22 cellular contexts compared by ENCODE assay signal in the genomic region with DNA sequence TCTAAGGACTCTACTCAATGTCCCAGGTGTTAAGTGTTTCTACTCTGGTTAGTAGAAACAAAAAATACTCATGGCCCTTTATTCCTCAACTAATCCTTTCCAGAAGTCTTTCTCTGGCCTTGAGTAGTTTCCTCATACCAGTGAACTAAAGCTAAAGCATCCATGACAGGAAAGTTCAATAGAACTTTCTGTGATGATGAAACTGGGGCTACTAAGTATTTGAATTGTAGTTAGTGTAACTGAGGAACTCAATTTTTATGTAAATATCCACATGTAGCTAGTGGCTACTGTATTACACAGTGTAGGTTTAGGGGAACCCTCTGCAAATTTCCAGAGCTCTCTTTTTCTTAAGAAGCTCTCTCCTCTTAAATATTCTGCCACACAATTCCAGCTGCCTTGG.
"Had no signal": no experiment of that assay in that cellular context is flagged by ENCODE, and none has a peak within 500 bp of the region (broad histone marks: within the 10 kb centered on the region; RNA-seq: fewer than 3 reads in every experiment).

No MANE protein-coding gene starts in this region.

- H3K36me3 ChIP-seq: cardiac muscle cell, gastrocnemius medialis, neural progenitor cell, thoracic aorta had no signal

- H3K4me3 Mint-ChIP-seq: activated CD4-positive, alpha-beta memory T cell treated with anti-CD3 and anti-CD28 coated beads for 36 hours; activated naive CD4-positive, alpha-beta T cell treated with anti-CD3 and anti-CD28 coated beads, Interleukin-2, amount 10 ng/mL, durations not matched to agents 7 days and 5 days; activated T-cell treated with anti-CD3 and anti-CD28 coated beads, Interleukin-2, amount 50 U/mL, for 72 hours; naive B cell; neural progenitor cell; T-helper 1 cell treated with Interleukin-12 subunit alpha and Interleukin-12 subunit beta and Interleukin-4 antibody, amounts not matched to agents 30 μg/mL and 1 μg/mL, for 36 hours; type B pancreatic cell had no signal

- H3K4me1 Mint-ChIP-seq: activated naive CD4-positive, alpha-beta T cell treated with anti-CD3 and anti-CD28 coated beads, Interleukin-2, amount 10 ng/mL, durations not matched to agents 7 days and 5 days; neural progenitor cell had no signal

- H3K27ac ChIP-seq: cardiac muscle cell, gastrocnemius medialis, lower lobe of right lung, neural progenitor cell, thoracic aorta had no signal

- H3K4me2 ChIP-seq: neural progenitor cell had no signal

- H2AFZ ChIP-seq: neural progenitor cell had no signal

- H3K27me3 ChIP-seq: body of pancreas, cardiac muscle cell, gastrocnemius medialis, neural progenitor cell had no signal

- H3K4me1 ChIP-seq: lower lobe of right lung, neural progenitor cell had no signal

- H3K9me3 ChIP-seq: body of pancreas, gastrocnemius medialis had no signal

- FAIRE-seq: keratinocyte had no signal

- H3K4me3 ChIP-seq: body of pancreas, cardiac muscle cell, gastrocnemius medialis, lower lobe of right lung, neural progenitor cell, thoracic aorta had no signal

- DNase-seq: activated CD4-positive, alpha-beta memory T cell treated with anti-CD3 and anti-CD28 coated beads for 36 hours; activated CD4-positive, alpha-beta T cell treated with anti-CD3 and anti-CD28 coated beads for 48 hours; activated effector memory CD4-positive, alpha-beta T cell treated with anti-CD3 and anti-CD28 coated beads, Interleukin-2, amount 50 U/mL, for 16 hours; activated naive CD4-positive, alpha-beta T cell treated with anti-CD3 and anti-CD28 coated beads, Interleukin-2, amount 10 ng/mL, durations not matched to agents 7 days and 5 days; activated T-cell treated with anti-CD3 and anti-CD28 coated beads, Interleukin-2, amount 50 U/mL, for 72 hours; anterior cingulate cortex; body of pancreas; gastrocnemius medialis; hypothalamus; lower lobe of right lung; naive B cell; posterior cingulate gyrus; retina; stimulated activated CD4-positive, alpha-beta T cell treated with anti-CD3 and anti-CD28 coated beads, Interleukin-2, amount 100 ng/mL, for 48 hours; stimulated activated CD8-positive, alpha-beta memory T cell treated with anti-CD3 and anti-CD28 coated beads, Interleukin-4, amount 100 ng/mL, for 48 hours; stimulated activated naive CD4-positive, alpha-beta T cell treated with Interleukin-2 at 50 U/mL for 16 hours had no signal

- H3K27ac Mint-ChIP-seq: activated CD4-positive, alpha-beta memory T cell treated with anti-CD3 and anti-CD28 coated beads for 36 hours; activated naive CD4-positive, alpha-beta T cell treated with anti-CD3 and anti-CD28 coated beads, Interleukin-2, amount 10 ng/mL, durations not matched to agents 7 days and 5 days; activated T-cell treated with anti-CD3 and anti-CD28 coated beads, Interleukin-2, amount 50 U/mL, for 72 hours; T-helper 1 cell treated with Interleukin-12 subunit alpha and Interleukin-12 subunit beta and Interleukin-4 antibody, amounts not matched to agents 30 μg/mL and 1 μg/mL, for 36 hours; type B pancreatic cell had no signal

- ATAC-seq: activated T-cell treated with anti-CD3 and anti-CD28 coated beads, Interleukin-2, amount 50 U/mL, for 72 hours; body of pancreas; gastrocnemius medialis had no signal

- H3K9ac ChIP-seq: neural progenitor cell had no signal
